In the genomic region with DNA sequence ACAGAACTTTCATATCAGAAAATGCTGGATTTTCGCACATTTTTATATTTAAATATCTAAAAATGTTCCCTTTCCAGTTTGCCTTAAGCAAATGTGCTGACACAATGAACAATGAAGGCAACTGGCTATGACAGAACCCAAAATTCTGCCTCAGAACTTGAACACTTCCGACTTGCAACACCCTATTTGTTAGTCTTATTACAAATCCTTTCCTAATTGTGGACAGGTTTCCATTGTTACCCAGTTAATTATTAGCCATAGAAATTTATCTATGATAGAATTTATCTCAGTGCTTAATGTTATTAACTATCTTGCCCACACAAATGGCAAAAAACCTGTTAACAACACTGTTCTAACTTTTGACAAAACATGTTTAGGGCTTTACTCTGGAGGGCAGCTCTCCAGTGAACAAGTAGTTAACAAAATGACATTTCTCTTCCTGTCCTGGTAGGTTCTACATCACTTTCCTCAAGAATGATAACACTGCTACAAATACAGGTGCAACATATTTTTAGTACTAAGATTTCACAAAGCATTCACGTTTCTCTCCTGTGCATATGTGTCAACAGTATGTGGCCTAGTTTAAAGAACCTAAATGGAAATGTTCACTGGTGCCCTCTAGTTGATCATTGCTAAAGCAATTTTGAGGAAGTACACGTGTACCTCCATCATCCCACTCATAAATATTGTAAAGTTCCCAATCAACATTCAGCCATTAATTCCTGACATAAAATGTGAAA, we compare ENCODE assay signal across 8 cellular contexts. TPM values are rescaled to one million over a fixed set of nuclear protein-coding genes. Genes with fewer than 3 reads are reported as not detected.
DNase-seq lines count a peak whose midpoint lies in the region; ATAC-seq and TF ChIP-seq lines count a peak whose summit lies in the region.

No MANE protein-coding gene starts in this region.

- peaks cover 5% of the 10 kb centered on the region for H3K4me1 ChIP-seq in mucosa of descending colon (ENCODE audit: low read depth)

- no peaks in the 10 kb centered on the region for H3K36me3 ChIP-seq in mucosa of descending colon (ENCODE audit: low read depth)

- DNase-seq in NOMO-1 (lab: John Stamatoyannopoulos, UW; ENCODE audit: unreplicated experiment in 2 of 2) (peak; percentile 36 to 64), cerebellum (ENCODE audit: low spot score) (peak; percentile 36), mucosa of descending colon (peak in 1 of 3 donors; percentile 32), NCI-H187 (lab: John Stamatoyannopoulos, UW) (no peak), inferior parietal cortex (ENCODE audit: extremely low spot score) (no peak)

- no peaks in the 10 kb centered on the region for H3K9me3 ChIP-seq in mucosa of descending colon

- intact Hi-C loops in mucosa of descending colon (cut with DNase I, micrococcal nuclease), result no loop called here

- TF ChIP-seq CTCF in C4-2B (conservative IDR thresholded peaks at IDR 0.05) (peak; percentile 52), mucosa of descending colon (IDR thresholded peaks at IDR 0.05) (peak; percentile 11)

- no peak overlapping the region for H3K4me3 ChIP-seq in mucosa of descending colon

- H3K27ac ChIP-seq in C4-2B, result no peak overlapping the region

- ATAC-seq in GM18520 (IDR thresholded peaks at IDR 0.05; ENCODE audit: unreplicated experiment), result peak; percentile 75
- peak; percentile 74 for ATAC-seq in HG02981 (IDR thresholded peaks at IDR 0.05; ENCODE audit: unreplicated experiment)
- peak; percentile 83 for ATAC-seq in mucosa of descending colon

RNA-seq across cellular contexts. Expression of a gene that starts 58.4 kb away (rescaled TPM):
- total RNA-seq in cerebellum (31.3 TPM), mucosa of descending colon (10 to 100 TPM in 2 of 3 donors, 1 to 10 TPM in 1; 7.8 to 17.7 (median 11.3) TPM)

Comparison
In these comparisons a context has a peak if more than half of its experiments do, and no peak if none do; other contexts are left out.
1. DNase-seq: peak in NOMO-1 (2 of 2) and cerebellum (single experiment); none in NCI-H187 (0 of 2) and inferior parietal cortex (single experiment).
2. Peak in every context shown above with its lines, with median percentiles within 50 percentile points of each other: ATAC-seq.